36 cellular contexts compared by ENCODE assay signal in the genomic region with DNA sequence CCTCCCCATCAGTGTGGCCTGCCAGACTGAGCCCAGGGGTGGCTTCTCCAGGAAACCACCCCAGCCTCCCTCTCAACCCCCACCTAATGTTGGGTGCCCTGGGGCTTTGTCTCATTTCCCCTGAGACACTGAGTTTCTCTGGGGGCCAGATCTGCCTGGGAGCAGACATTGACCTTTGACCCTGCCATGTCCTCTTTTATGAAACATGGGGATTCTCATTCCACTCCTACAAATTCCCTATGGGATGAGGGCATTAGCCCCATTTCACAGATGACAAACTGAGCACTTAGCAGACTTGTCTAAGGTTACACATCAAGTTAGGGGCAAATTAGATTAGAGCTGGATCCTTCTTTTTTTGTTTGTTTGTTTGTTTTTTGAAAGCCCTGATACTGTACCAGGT. TPM values are rescaled to one million over a fixed set of nuclear protein-coding genes. Genes with fewer than 3 reads are reported as not detected.
"Had no signal": no experiment of that assay in that cellular context is flagged by ENCODE, and none has a peak within 500 bp of the region (broad histone marks: within the 10 kb centered on the region; RNA-seq: fewer than 3 reads in every experiment).

No MANE protein-coding gene starts in this region.

- FAIRE-seq: colon, kidney, pancreas, urothelium cell line had no signal

- H3K4me2 ChIP-seq: hepatocyte, smooth muscle cell had no signal

- H3K9me3 Mint-ChIP-seq: endodermal cell, mesothelial cell of epicardium, nephron had no signal

- H3K4me3 Mint-ChIP-seq: endodermal cell, memory B cell, mesothelial cell of epicardium, naive B cell, nephron had no signal

- H3K36me3 ChIP-seq: gastrocnemius medialis, heart left ventricle, pancreas, stomach, tibial artery, upper lobe of left lung had no signal

- H3K9me3 ChIP-seq: gastrocnemius medialis, heart left ventricle, mucosa of descending colon, pancreas, stomach, testis, tibial artery, upper lobe of left lung had no signal

- ATAC-seq: esophagus mucosa, gastrocnemius medialis, heart left ventricle, left lobe of liver, mucosa of descending colon, pancreas, sciatic nerve had no signal

- H2AFZ ChIP-seq: hepatocyte had no signal

- DNase-seq: dorsolateral prefrontal cortex; effector CD8-positive, alpha-beta T cell; foreskin fibroblast; gastrocnemius medialis; heart left ventricle; kidney; mucosa of descending colon; naive B cell; occipital lobe; stimulated activated CD4-positive, alpha-beta T cell treated with anti-CD3 and anti-CD28 coated beads, Interleukin-12 subunit alpha, Interleukin-12 subunit beta, amount 100 ng/mL, for 4 hours; stimulated activated CD4-positive, alpha-beta T cell treated with anti-CD3 and anti-CD28 coated beads, Interleukin-1b, Interleukin-23, amount 100 ng/mL, for 48 hours; stimulated activated CD4-positive, alpha-beta T cell treated with anti-CD3 and anti-CD28 coated beads, Interleukin-4, amount 100 ng/mL, for 1 hour; stimulated activated CD8-positive, alpha-beta memory T cell treated with anti-CD3 and anti-CD28 coated beads, Interleukin-4, amount 100 ng/mL, for 48 hours; stimulated activated naive CD4-positive, alpha-beta T cell treated with Interleukin-2 at 50 U/mL for 16 hours; stomach; testis; tibial artery; upper lobe of left lung had no signal

- H3K27ac Mint-ChIP-seq: endodermal cell, memory B cell, mesothelial cell of epicardium, nephron had no signal

- H3K79me2 ChIP-seq: hepatocyte had no signal

- H3K27me3 ChIP-seq: pancreas, testis had no signal

- H3K4me1 Mint-ChIP-seq: nephron had no signal

- H3K36me3 Mint-ChIP-seq: memory B cell, mesothelial cell of epicardium, naive B cell had no signal

- H3K27ac ChIP-seq: epithelial cell of prostate, gastrocnemius medialis, heart left ventricle, hepatocyte, pancreas, stomach, testis, tibial artery, upper lobe of left lung had no signal

- H3K4me1 ChIP-seq: gastrocnemius medialis, pancreas, testis had no signal

- H3K4me3 ChIP-seq: dorsolateral prefrontal cortex, gastrocnemius medialis, heart left ventricle, hepatocyte, lung, mucosa of descending colon, pancreas, smooth muscle cell, stomach, testis, tibial artery, upper lobe of left lung had no signal

RNA-seq across cellular contexts. Expression of a gene that starts 24.1 kb away (rescaled TPM):
- total RNA-seq: gastrocnemius medialis, glomerular endothelial cell, mucosa of descending colon, occipital lobe, posterior vena cava, sciatic nerve, smooth muscle cell, stomach, subcutaneous adipose tissue had no signal
- polyA plus RNA-seq: heart left ventricle, lung, smooth muscle cell had no signal

RNA-seq across cellular contexts. Expression of a gene that starts 54.8 kb away (rescaled TPM):
- total RNA-seq: cerebellum, gastrocnemius medialis, glomerular endothelial cell, hepatocyte, kidney, lung, mesothelial cell of epicardium, occipital lobe, pancreas, posterior vena cava, sciatic nerve, stomach, subcutaneous adipose tissue had no signal
- polyA plus RNA-seq: heart left ventricle, smooth muscle cell had no signal
